8 cellular contexts compared by ENCODE assay signal in the genomic region with DNA sequence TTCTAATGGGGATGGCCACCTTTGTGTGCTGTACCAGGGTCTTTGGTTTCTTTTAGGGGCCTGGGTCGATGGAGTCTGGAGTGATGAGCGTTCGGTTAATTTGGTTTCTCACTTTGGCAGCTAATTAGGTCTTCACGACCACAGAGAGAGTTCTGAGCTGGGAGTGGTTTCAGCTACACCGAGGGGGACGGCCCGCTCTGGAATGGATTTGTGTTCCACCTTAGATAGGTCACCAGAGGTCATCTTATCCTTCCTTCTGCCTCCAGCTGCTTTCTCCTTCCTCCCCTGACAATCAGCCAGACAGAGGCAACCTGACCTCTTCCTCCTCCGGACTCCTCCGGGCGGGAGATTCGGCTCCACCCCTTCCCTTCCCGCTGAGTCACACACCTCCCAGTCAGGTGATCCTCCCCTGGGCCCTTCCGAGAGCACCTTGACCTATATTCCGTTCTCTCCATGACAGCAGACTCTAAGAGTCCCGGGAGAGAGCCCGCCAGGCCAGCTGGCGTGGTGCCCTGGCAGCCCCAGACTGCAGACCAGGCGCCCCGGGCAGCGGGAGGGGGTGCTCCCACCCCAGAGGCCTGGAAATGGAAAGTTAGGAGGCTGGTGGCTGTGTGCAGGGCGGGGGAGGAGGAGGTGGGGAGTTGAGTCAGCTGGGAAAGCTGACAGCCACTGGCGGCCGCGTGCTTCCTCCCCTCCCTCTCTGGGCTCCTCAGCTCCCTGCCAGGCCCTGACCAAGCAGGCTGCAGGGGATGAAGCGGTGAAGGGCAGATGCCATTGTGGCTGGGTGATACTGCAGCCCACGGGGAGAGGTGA. TPM values are rescaled to one million over a fixed set of nuclear protein-coding genes. Genes with fewer than 3 reads are reported as not detected.
DNase-seq lines count a peak whose midpoint lies in the region; ATAC-seq, FAIRE-seq and TF ChIP-seq lines count a peak whose summit lies in the region.

No MANE protein-coding gene starts in this region.

- 7% methylated on average over 20 of the region's 26 CpGs for WGBS in A549 (ENCODE audit: missing lambda C conversion rate)

- POLR2A ChIA-PET in A549 (lab: Yijun Ruan, JAX) = interaction anchor here (0.6 to 5.2 kb wide), 9 partner anchors 10 to 109 kb away, joined by 3 to 54 read pairs (median 6); a partner anchor contains a TSS

- peak in 1 of 2 experiments; percentile 45; a peak in 2 of 5 replicates for TF ChIP-seq RAD21 in A549 (conservative IDR thresholded peaks at IDR 0.05 in 1 of 2, IDR thresholded peaks at IDR 0.05 in 1 of 2)

- no peak for FAIRE-seq in A549 (lab: Jason Lieb, UNC)

- peak overlapping the region; percentile 92 for H3K4me2 ChIP-seq in A549

- TF ChIP-seq EP300 in A549 (IDR thresholded peaks at IDR 0.05) = peak; percentile 46 to 65; a peak in 2 of 5 replicates

- no peak for TF ChIP-seq POLR2A in A549 (IDR thresholded peaks at IDR 0.05; ENCODE audit: low read length)

- H3K4me1 ChIP-seq in A549 = peaks cover 49% of the 10 kb centered on the region

- ATAC-seq in A549 (peak; percentile 92 to 94), GM18870 (IDR thresholded peaks at IDR 0.05; ENCODE audit: unreplicated experiment) (peak; percentile 54), HG03108 (IDR thresholded peaks at IDR 0.05; ENCODE audit: unreplicated experiment) (peak; percentile 46)

- CTCF ChIA-PET in A549 (lab: Yijun Ruan, JAX) = interaction anchor here (1.1 to 7.8 kb wide), 9 partner anchors 8 to 109 kb away, joined by 3 to 49 read pairs (median 5); a partner anchor contains a TSS

- no peak for TF ChIP-seq CTCF in A549 (IDR thresholded peaks at IDR 0.05)

- H3K9me3 ChIP-seq in A549 = no peaks in the 10 kb centered on the region

- H3K27ac ChIP-seq in A549 = peak overlapping the region; percentile 95 to 96
- H3K27ac ChIP-seq in cingulate gyrus (ENCODE audit: low read depth, low read length) = peak overlapping the region; percentile 61

- DNase-seq in A549 (ENCODE audit: low read depth in 1 of 2, low spot score in 1 of 2) (peak; percentile 86 to 95), NCI-H2196 treated with DMSO at 0.1 percent for 48 hours (lab: John Stamatoyannopoulos, UW; ENCODE audit: unreplicated experiment) (peak; percentile 94), kidney glomerular epithelial cell (lab: John Stamatoyannopoulos, UW) (peak; percentile 99)
- DNase-seq in activated CD4-positive, alpha-beta T cell treated with anti-CD3 and anti-CD28 coated beads for 1 hour = peak; percentile 25
- peak; percentile 70 for DNase-seq in stimulated activated CD4-positive, alpha-beta T cell treated with anti-CD3 and anti-CD28 coated beads, Interleukin-15, amount 100 ng/mL, for 24 hours

- H3K4me3 ChIP-seq in A549 = peak overlapping the region; percentile 31

TF ChIP-seq in A549, 52 proteins besides CTCF, POLR2A, EP300 and RAD21 (continues in another document):
- TF ChIP-seq CBX2 (IDR thresholded peaks at IDR 0.05; ENCODE audit: borderline replicate concordance, low read depth) = no peak
- no peak for TF ChIP-seq NPAS2 (CRISPR knock-in tag; IDR thresholded peaks at IDR 0.05; ENCODE audit: borderline replicate concordance)
- TF ChIP-seq, protein P1, sequence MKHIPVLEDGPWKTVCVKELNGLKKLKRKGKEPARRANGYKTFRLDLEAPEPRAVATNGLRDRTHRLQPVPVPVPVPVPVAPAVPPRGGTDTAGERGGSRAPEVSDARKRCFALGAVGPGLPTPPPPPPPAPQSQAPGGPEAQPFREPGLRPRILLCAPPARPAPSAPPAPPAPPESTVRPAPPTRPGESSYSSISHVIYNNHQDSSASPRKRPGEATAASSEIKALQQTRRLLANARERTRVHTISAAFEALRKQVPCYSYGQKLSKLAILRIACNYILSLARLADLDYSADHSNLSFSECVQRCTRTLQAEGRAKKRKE (CRISPR knock-in tag; IDR thresholded peaks at IDR 0.05; ENCODE audit: low read depth) = no peak
- TF ChIP-seq, protein P2, sequence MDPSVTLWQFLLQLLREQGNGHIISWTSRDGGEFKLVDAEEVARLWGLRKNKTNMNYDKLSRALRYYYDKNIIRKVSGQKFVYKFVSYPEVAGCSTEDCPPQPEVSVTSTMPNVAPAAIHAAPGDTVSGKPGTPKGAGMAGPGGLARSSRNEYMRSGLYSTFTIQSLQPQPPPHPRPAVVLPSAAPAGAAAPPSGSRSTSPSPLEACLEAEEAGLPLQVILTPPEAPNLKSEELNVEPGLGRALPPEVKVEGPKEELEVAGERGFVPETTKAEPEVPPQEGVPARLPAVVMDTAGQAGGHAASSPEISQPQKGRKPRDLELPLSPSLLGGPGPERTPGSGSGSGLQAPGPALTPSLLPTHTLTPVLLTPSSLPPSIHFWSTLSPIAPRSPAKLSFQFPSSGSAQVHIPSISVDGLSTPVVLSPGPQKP (IDR thresholded peaks at IDR 0.05; ENCODE audit: low read depth, low read length) = no peak
- no peak for TF ChIP-seq MAZ (IDR thresholded peaks at IDR 0.05; ENCODE audit: borderline replicate concordance, low read depth, low read length)
- no peak for TF ChIP-seq POLR2AphosphoS2 (conservative IDR thresholded peaks at IDR 0.05; ENCODE audit: low read length)
- TF ChIP-seq HOXB13 (CRISPR knock-in tag; IDR thresholded peaks at IDR 0.05; ENCODE audit: low read depth) = no peak
- TF ChIP-seq HEYL (CRISPR knock-in tag; IDR thresholded peaks at IDR 0.05) = no peak
- TF ChIP-seq NR3C1 (IDR thresholded peaks at IDR 0.05) = no peak
- TF ChIP-seq, protein P3, sequence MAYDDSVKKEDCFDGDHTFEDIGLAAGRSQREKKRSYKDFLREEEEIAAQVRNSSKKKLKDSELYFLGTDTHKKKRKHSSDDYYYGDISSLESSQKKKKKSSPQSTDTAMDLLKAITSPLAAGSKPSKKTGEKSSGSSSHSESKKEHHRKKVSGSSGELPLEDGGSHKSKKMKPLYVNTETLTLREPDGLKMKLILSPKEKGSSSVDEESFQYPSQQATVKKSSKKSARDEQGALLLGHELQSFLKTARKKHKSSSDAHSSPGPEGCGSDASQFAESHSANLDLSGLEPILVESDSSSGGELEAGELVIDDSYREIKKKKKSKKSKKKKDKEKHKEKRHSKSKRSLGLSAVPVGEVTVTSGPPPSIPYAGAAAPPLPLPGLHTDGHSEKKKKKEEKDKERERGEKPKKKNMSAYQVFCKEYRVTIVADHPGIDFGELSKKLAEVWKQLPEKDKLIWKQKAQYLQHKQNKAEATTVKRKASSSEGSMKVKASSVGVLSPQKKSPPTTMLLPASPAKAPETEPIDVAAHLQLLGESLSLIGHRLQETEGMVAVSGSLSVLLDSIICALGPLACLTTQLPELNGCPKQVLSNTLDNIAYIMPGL (CRISPR knock-in tag; IDR thresholded peaks at IDR 0.05; ENCODE audit: borderline replicate concordance) = no peak
- TF ChIP-seq CHD4 (IDR thresholded peaks at IDR 0.05; ENCODE audit: borderline replicate concordance) = no peak
- TF ChIP-seq ESRRA (IDR thresholded peaks at IDR 0.05; ENCODE audit: borderline replicate concordance, low read length) = 0 out of 2 replicates have a peak, but pooled peaks have one; percentile 3
- TF ChIP-seq RARB (CRISPR knock-in tag; IDR thresholded peaks at IDR 0.05) = no peak
- TF ChIP-seq, protein P4, sequence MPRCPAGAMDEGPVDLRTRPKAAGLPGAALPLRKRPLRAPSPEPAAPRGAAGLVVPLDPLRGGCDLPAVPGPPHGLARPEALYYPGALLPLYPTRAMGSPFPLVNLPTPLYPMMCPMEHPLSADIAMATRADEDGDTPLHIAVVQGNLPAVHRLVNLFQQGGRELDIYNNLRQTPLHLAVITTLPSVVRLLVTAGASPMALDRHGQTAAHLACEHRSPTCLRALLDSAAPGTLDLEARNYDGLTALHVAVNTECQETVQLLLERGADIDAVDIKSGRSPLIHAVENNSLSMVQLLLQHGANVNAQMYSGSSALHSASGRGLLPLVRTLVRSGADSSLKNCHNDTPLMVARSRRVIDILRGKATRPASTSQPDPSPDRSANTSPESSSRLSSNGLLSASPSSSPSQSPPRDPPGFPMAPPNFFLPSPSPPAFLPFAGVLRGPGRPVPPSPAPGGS (IDR thresholded peaks at IDR 0.05) = 0 out of 3 replicates have a peak, but pooled peaks have one; percentile 31
- no peak for TF ChIP-seq RCOR1 (IDR thresholded peaks at IDR 0.05; ENCODE audit: low read depth, low read length)
- TF ChIP-seq, protein P5, sequence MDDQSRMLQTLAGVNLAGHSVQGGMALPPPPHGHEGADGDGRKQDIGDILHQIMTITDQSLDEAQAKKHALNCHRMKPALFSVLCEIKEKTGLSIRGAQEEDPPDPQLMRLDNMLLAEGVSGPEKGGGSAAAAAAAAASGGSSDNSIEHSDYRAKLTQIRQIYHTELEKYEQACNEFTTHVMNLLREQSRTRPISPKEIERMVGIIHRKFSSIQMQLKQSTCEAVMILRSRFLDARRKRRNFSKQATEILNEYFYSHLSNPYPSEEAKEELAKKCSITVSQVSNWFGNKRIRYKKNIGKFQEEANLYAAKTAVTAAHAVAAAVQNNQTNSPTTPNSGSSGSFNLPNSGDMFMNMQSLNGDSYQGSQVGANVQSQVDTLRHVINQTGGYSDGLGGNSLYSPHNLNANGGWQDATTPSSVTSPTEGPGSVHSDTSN (IDR thresholded peaks at IDR 0.05) = no peak
- 0 out of 2 replicates have a peak, but pooled peaks have one; percentile 38 for TF ChIP-seq NFE2L2 (conservative IDR thresholded peaks at IDR 0.05; ENCODE audit: low read length)
- no peak for TF ChIP-seq CHD2 (IDR thresholded peaks at IDR 0.05; ENCODE audit: low read length, partially characterized antibody)
- TF ChIP-seq RNF2 (IDR thresholded peaks at IDR 0.05; ENCODE audit: borderline replicate concordance, low read depth) = no peak
- no peak for TF ChIP-seq EHF (CRISPR knock-in tag; IDR thresholded peaks at IDR 0.05)
- TF ChIP-seq ZFP36 (IDR thresholded peaks at IDR 0.05; ENCODE audit: borderline replicate concordance, partially characterized antibody) = no peak
- TF ChIP-seq JUN (IDR thresholded peaks at IDR 0.05) = peak in 1 of 2 experiments; percentile 65; a peak in 2 of 5 replicates
- peak; percentile 49 for TF ChIP-seq MYC (IDR thresholded peaks at IDR 0.05; ENCODE audit: borderline replicate concordance, low read length)
- TF ChIP-seq FOSB (CRISPR knock-in tag; IDR thresholded peaks at IDR 0.05) = no peak

RNA-seq across cellular contexts. Expression of a gene that starts 44.7 kb away (rescaled TPM):
- polyA plus RNA-seq in A549 (2011; rRNA removed) = 44.9 and 51.6 TPM in 2 replicates
- 5.3 and 5.4 TPM in 2 replicates for polyA plus RNA-seq in A549 (2012; cell fraction: cytosol; rRNA removed)
- 4.7 and 5.5 TPM in 2 replicates for polyA plus RNA-seq in A549 (2012; cell fraction: nucleus; rRNA removed)
- 16.2 to 17.9 TPM (median 17.8 TPM) in 3 replicates for polyA plus RNA-seq in A549 (2017; fragmentation: RNase III; extraction: RNeasy Plus Mini Kit Qiagen cat#74134 plus additional on column Dnase treatment)
- 61.4 and 65.6 TPM in 2 replicates for polyA minus RNA-seq in A549 (2011; rRNA and poly(A)+ RNA removed)

RNA-seq across cellular contexts. Expression of a gene that starts 46.8 kb away (rescaled TPM):
- polyA plus RNA-seq in A549 (2011; rRNA removed) = 2.0 and 2.6 TPM in 2 replicates
- 0.98 and 1.3 TPM in 2 replicates for polyA plus RNA-seq in A549 (2012; cell fraction: cytosol; rRNA removed)
- 0.53 and 0.72 TPM in 2 replicates for polyA plus RNA-seq in A549 (2012; cell fraction: nucleus; rRNA removed)
- 2.8 to 3.4 TPM (median 3.0 TPM) in 3 replicates for polyA plus RNA-seq in A549 (2017; fragmentation: RNase III; extraction: RNeasy Plus Mini Kit Qiagen cat#74134 plus additional on column Dnase treatment)
- polyA minus RNA-seq in A549 (2011; rRNA and poly(A)+ RNA removed) = 5.0 and 6.3 TPM in 2 replicates

Comparison
In these comparisons a context has a peak if more than half of its experiments do, and no peak if none do; other contexts are left out.
1. Peak in every context shown above with its lines: DNase-seq, ATAC-seq, H3K4me3 ChIP-seq and H3K27ac ChIP-seq.
2. DNase-seq: peak in every context shown above with its lines; median percentile 99 in kidney glomerular epithelial cell; 94 in NCI-H2196 treated with DMSO at 0.1 percent for 48 hours; 90 in A549; 70 in stimulated activated CD4-positive, alpha-beta T cell treated with anti-CD3 and anti-CD28 coated beads, Interleukin-15, amount 100 ng/mL, for 24 hours; 25 in activated CD4-positive, alpha-beta T cell treated with anti-CD3 and anti-CD28 coated beads for 1 hour.